ENCODE assay signal across 16 cellular contexts in the genomic region with DNA sequence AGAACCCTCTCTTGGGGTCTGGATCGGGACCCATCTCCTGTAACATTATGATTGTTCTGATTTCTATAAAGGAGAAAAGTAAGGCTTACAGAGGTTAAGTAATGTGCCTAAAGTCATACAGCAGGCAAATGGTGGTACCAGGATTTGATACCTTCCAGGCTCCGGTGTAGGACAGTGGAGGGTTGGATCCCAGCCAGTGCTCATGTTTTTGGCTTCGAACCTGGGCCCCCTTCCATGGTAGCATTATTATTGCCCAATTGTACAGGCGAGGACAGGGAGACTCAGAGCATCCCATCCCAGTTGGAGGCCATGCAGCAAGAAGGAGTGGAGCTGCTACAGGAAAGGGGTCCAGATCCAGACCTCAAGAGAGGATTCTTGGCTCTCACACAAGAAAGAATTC.
"Had no signal": no experiment of that assay in that cellular context is flagged by ENCODE, and none has a peak within 500 bp of the region (broad histone marks: within the 10 kb centered on the region; RNA-seq: fewer than 3 reads in every experiment).

No MANE protein-coding gene starts in this region.

- H3K4me1 Mint-ChIP-seq: T-cell had no signal

- DNase-seq: KBM-7, NCI-H1092, NCI-H1417 treated with DMSO at 0.1 percent for 48 hours, NCI-H187, NCI-H2029, NCI-H2107, NCI-H2227 treated with DMSO at 0.1 percent for 48 hours, NCI-H524, NCI-H526 treated with DMSO at 0.1 percent for 48 hours, NCI-H748 treated with DMSO at 0.1 percent for 48 hours, Right ventricle myocardium superior, RPMI8226, SK-N-SH, SW 1271, T-cell had no signal

- H3K9me3 ChIP-seq: SK-N-SH had no signal

- H3K9ac ChIP-seq: SK-N-SH had no signal

- ATAC-seq: T-cell had no signal

- H3K4me3 Mint-ChIP-seq: T-cell had no signal

- H3K9me3 Mint-ChIP-seq: T-cell had no signal

- H3K9me2 ChIP-seq: SK-N-SH had no signal

- H3K27ac ChIP-seq: HL-60 had no signal

- H3K4me2 ChIP-seq: SK-N-SH had no signal

- H3K36me3 Mint-ChIP-seq: T-cell had no signal

- H3K27ac Mint-ChIP-seq: T-cell had no signal
